In genomic region chr14:34233619-34234018, GRCh38 we compare ENCODE assay signal across 19 cellular contexts.
"Had no signal": no experiment of that assay in that cellular context is flagged by ENCODE, and none has a peak within 500 bp of the region (broad histone marks: within the 10 kb centered on the region; RNA-seq: fewer than 3 reads in every experiment).

No MANE protein-coding gene starts in this region.

- H3K27ac ChIP-seq: epithelial cell of prostate, esophagus squamous epithelium, neural progenitor cell, ovary, skin epidermis had no signal

- H3K36me3 ChIP-seq: esophagus squamous epithelium, neural progenitor cell, ovary, thoracic aorta had no signal

- DNase-seq: effector memory CD8-positive, alpha-beta T cell; esophagus squamous epithelium; foreskin fibroblast; head of caudate nucleus; kidney; left colon; nucleus accumbens; ovary; stimulated activated CD4-positive, alpha-beta T cell treated with anti-CD3 and anti-CD28 coated beads, Interleukin-2, amount 100 ng/mL, for 24 hours; stimulated activated CD4-positive, alpha-beta T cell treated with anti-CD3 and anti-CD28 coated beads, Interleukin-4, amount 100 ng/mL, for 4 hours; stimulated activated naive B cell treated with anti-CD40 and anti-IgM and Interleukin-4, amounts not matched to agents 10 μg/mL and 1 μg/mL and 100 μg/mL, for 72 hours; stimulated activated naive CD8-positive, alpha-beta T cell treated with anti-CD3 and anti-CD28 coated beads, Interleukin-15, amount 100 ng/mL, for 72 hours; substantia nigra had no signal

- ATAC-seq: effector memory CD8-positive, alpha-beta T cell; natural killer cell treated with Interleukin-12 subunit alpha and Interleukin-12 subunit beta and Interleukin-15 and Interleukin-18, amount 100 ng/mL, for 72 hours; stimulated activated naive B cell treated with anti-CD40 and anti-IgM and Interleukin-4, amounts not matched to agents 10 μg/mL and 1 μg/mL and 100 μg/mL, for 72 hours; stimulated activated naive CD8-positive, alpha-beta T cell treated with anti-CD3 and anti-CD28 coated beads, Interleukin-15, amount 100 ng/mL, for 72 hours had no signal

- H3K9me3 ChIP-seq: esophagus squamous epithelium, ovary, thoracic aorta had no signal

- H3K27me3 ChIP-seq: esophagus squamous epithelium, hepatocyte, neural progenitor cell, ovary had no signal

- H3K4me1 ChIP-seq: neural progenitor cell had no signal

- H3K4me3 ChIP-seq: esophagus squamous epithelium, hepatocyte, neural progenitor cell, ovary, skin epidermis, thoracic aorta had no signal
